ENCODE assay signal across 18 cellular contexts in genomic region chr6:30258204-30258603, GRCh38. TPM values are rescaled to one million over a fixed set of nuclear protein-coding genes. Genes with fewer than 3 reads are reported as not detected.
DNase-seq lines count a peak whose midpoint lies in the region; ATAC-seq and TF ChIP-seq lines count a peak whose summit lies in the region.
"Had no signal": no experiment of that assay in that cellular context is flagged by ENCODE, and none has a peak within 500 bp of the region (broad histone marks: within the 10 kb centered on the region; RNA-seq: fewer than 3 reads in every experiment).

No MANE protein-coding gene starts in this region.

- peaks cover 6% of the 10 kb centered on the region for H3K27me3 ChIP-seq in A673 (replicated peaks; ENCODE audit: insufficient read depth, low read depth, low read length, poor library complexity)
- no peaks in the 10 kb centered on the region for H3K27me3 ChIP-seq in CD4-positive, alpha-beta memory T cell (ENCODE audit: insufficient read depth, low read length)

- H3K4me3 ChIP-seq in A673 (ENCODE audit: low read depth, low read length, poor library complexity, severe bottlenecking), result no peak overlapping the region
- H3K4me3 ChIP-seq in CD4-positive, alpha-beta memory T cell (ENCODE audit: low read length in 2 of 2), result no peak overlapping the region
- H3K4me3 ChIP-seq: transverse colon had no signal

- POLR2A ChIA-PET in A673 (lab: Charles Lee; ENCODE audit: low non-redundant PET), result no interaction called here
- POLR2A ChIA-PET in CD4-positive, alpha-beta memory T cell (lab: Charles Lee; ENCODE audit: partially characterized antibody), result no interaction called here
- POLR2A ChIA-PET in activated B cell treated with CpG ODN at 0.5 μM for 24 hours (lab: Charles Lee), result no interaction called here

- TF ChIP-seq CTCF in A673 (conservative IDR thresholded peaks at IDR 0.05; ENCODE audit: low read depth, low read length) (no peak), activated B cell treated with CpG ODN at 0.5 μM for 24 hours (IDR thresholded peaks at IDR 0.05) (no peak)

- H3K27ac Mint-ChIP-seq in CD4-positive, alpha-beta memory T cell, result peak overlapping the region in 3 of 7 donors; percentile 6 to 85 (median 43)
- peak overlapping the region; percentile 19 for H3K27ac Mint-ChIP-seq in activated B cell treated with CpG ODN at 0.5 μM for 24 hours

- H3K27me3 Mint-ChIP-seq in CD4-positive, alpha-beta memory T cell, result peaks cover 0 to 3% of the 10 kb centered on the region in 2 donors
- H3K27me3 Mint-ChIP-seq in activated B cell treated with CpG ODN at 0.5 μM for 24 hours, result peaks cover 5% of the 10 kb centered on the region

- intact Hi-C loops in A673 (cut with micrococcal nuclease; ENCODE audit: unreplicated experiment), result no loop called here
- intact Hi-C loops in CD4-positive, alpha-beta memory T cell (cut with micrococcal nuclease), result loop anchor here (2.0 kb wide), 1 partner anchor 69 kb away; the partner anchor contains the start of gene TRIM39
- intact Hi-C loops in activated B cell treated with CpG ODN at 0.5 μM for 24 hours (cut with micrococcal nuclease), result loop anchor here (2.0 kb wide), 2 partner anchors 57 to 155 kb away; no protein-coding TSS in a partner anchor

- H3K9me3 Mint-ChIP-seq in CD4-positive, alpha-beta memory T cell, result peaks cover 0 to 4% (median 0%) of the 10 kb centered on the region in 8 donors
- H3K9me3 Mint-ChIP-seq in activated B cell treated with CpG ODN at 0.5 μM for 24 hours, result no peaks in the 10 kb centered on the region

- ATAC-seq in activated B cell treated with CpG ODN at 0.5 μM for 24 hours (ENCODE audit: low read depth), result no peak

- DNase-seq in A673 (ENCODE audit: low spot score) (peak; percentile 46), activated B cell treated with CpG ODN at 0.5 μM for 24 hours (no peak), kidney tubule cell (ENCODE audit: low spot score) (peak; percentile 3), HuH-7 (ENCODE audit: low spot score) (no peak), GM19240 (ENCODE audit: insufficient read length, low spot score) (no peak), NCI-H2171 (lab: John Stamatoyannopoulos, UW) (no peak)
- DNase-seq in CD4-positive, alpha-beta memory T cell, result no peak
- no peak for DNase-seq in activated CD4-positive, CD25-positive, alpha-beta regulatory T cell (lab: John Stamatoyannopoulos, UW)
- DNase-seq: amniotic stem cell; EL; esophagus squamous epithelium; heart right ventricle; kidney glomerular epithelial cell; NCI-H2029 treated with DMSO at 0.1 percent for 48 hours; stimulated activated CD4-positive, alpha-beta T cell treated with anti-CD3 and anti-CD28 coated beads, Interleukin-15, amount 100 ng/mL, for 24 hours; T-helper 9 cell; transverse colon had no signal

- no peaks in the 10 kb centered on the region for H3K9me3 ChIP-seq in A673 (ENCODE audit: low read depth, low read length, poor library complexity, severe bottlenecking)
- no peaks in the 10 kb centered on the region for H3K9me3 ChIP-seq in CD4-positive, alpha-beta memory T cell (ENCODE audit: control insufficient read depth in 1 of 2, low read length in 2 of 2)
- H3K9me3 ChIP-seq: esophagus squamous epithelium, heart right ventricle, transverse colon had no signal

- no peak overlapping the region for H3K27ac ChIP-seq in A673 (ENCODE audit: low read depth, low read length, poor library complexity, severe bottlenecking)
- no peak overlapping the region for H3K27ac ChIP-seq in CD4-positive, alpha-beta memory T cell (ENCODE audit: low read depth, low read length)
- H3K27ac ChIP-seq: coronary artery, esophagus squamous epithelium had no signal

- H3K4me1 Mint-ChIP-seq in CD4-positive, alpha-beta memory T cell, result peaks cover 7 to 17% (median 10%) of the 10 kb centered on the region in 4 donors
- H3K4me1 Mint-ChIP-seq in activated B cell treated with CpG ODN at 0.5 μM for 24 hours, result peaks cover 36% of the 10 kb centered on the region

- peak overlapping the region in 7 of 8 donors; percentile 21 to 92 (median 57) for H3K4me3 Mint-ChIP-seq in CD4-positive, alpha-beta memory T cell
- H3K4me3 Mint-ChIP-seq in activated B cell treated with CpG ODN at 0.5 μM for 24 hours, result no peak overlapping the region

- CTCF ChIA-PET in A673 (lab: Charles Lee), result no interaction called here
- CTCF ChIA-PET in CD4-positive, alpha-beta memory T cell (lab: Charles Lee; ENCODE audit: partially characterized antibody), result interaction anchor here (0.5 kb wide), 1 partner anchor 38 kb away, joined by 3 read pairs; no protein-coding TSS in a partner anchor
- CTCF ChIA-PET in activated B cell treated with CpG ODN at 0.5 μM for 24 hours (lab: Charles Lee), result no interaction called here

- BruUV-seq in A673 (replicated peaks; lab: Mats Ljungman, UMichigan), result no TSS peak

- H3K36me3 Mint-ChIP-seq in CD4-positive, alpha-beta memory T cell, result peaks cover 0 to 6% of the 10 kb centered on the region in 2 donors
- peaks cover 31% of the 10 kb centered on the region for H3K36me3 Mint-ChIP-seq in activated B cell treated with CpG ODN at 0.5 μM for 24 hours (ENCODE audit: low read depth)

- H3K4me1 ChIP-seq in A673 (ENCODE audit: insufficient read depth, low read length, poor library complexity, severe bottlenecking), result peaks cover 5% of the 10 kb centered on the region
- peaks cover 7% of the 10 kb centered on the region for H3K4me1 ChIP-seq in CD4-positive, alpha-beta memory T cell (ENCODE audit: insufficient read depth, low read length)

- H3K36me3 ChIP-seq in A673 (ENCODE audit: insufficient read depth, low read length, poor library complexity, severe bottlenecking), result no peaks in the 10 kb centered on the region
- H3K36me3 ChIP-seq in CD4-positive, alpha-beta memory T cell (ENCODE audit: insufficient read depth, low read length), result no peaks in the 10 kb centered on the region
- H3K36me3 ChIP-seq: esophagus squamous epithelium, transverse colon had no signal

RNA-seq across cellular contexts. Expression of gene TRIM26, which starts 45.0 kb away (rescaled TPM):
- total RNA-seq in A673 (2021) (38.6 and 41.3 TPM in 2 replicates), activated B cell treated with CpG ODN at 0.5 μM for 24 hours (72.5 and 75.7 TPM in 2 replicates)
- 10 to 100 TPM; 60.0 to 60.7 TPM for total RNA-seq in CD4-positive, alpha-beta memory T cell
- 10 to 100 TPM; 17.3 to 51.0 TPM for polyA plus RNA-seq in CD4-positive, alpha-beta memory T cell

Comparison
In these comparisons a context has a peak if more than half of its experiments do, and no peak if none do; other contexts are left out.
1. DNase-seq: peak in A673 (single experiment) and kidney tubule cell (single experiment); none in CD4-positive, alpha-beta memory T cell (0 of 5), activated B cell treated with CpG ODN at 0.5 μM for 24 hours (single experiment), activated CD4-positive, CD25-positive, alpha-beta regulatory T cell (0 of 4), HuH-7 (single experiment), GM19240 (single experiment) and NCI-H2171 (single experiment).